8 cellular contexts compared by ENCODE assay signal in the genomic region with DNA sequence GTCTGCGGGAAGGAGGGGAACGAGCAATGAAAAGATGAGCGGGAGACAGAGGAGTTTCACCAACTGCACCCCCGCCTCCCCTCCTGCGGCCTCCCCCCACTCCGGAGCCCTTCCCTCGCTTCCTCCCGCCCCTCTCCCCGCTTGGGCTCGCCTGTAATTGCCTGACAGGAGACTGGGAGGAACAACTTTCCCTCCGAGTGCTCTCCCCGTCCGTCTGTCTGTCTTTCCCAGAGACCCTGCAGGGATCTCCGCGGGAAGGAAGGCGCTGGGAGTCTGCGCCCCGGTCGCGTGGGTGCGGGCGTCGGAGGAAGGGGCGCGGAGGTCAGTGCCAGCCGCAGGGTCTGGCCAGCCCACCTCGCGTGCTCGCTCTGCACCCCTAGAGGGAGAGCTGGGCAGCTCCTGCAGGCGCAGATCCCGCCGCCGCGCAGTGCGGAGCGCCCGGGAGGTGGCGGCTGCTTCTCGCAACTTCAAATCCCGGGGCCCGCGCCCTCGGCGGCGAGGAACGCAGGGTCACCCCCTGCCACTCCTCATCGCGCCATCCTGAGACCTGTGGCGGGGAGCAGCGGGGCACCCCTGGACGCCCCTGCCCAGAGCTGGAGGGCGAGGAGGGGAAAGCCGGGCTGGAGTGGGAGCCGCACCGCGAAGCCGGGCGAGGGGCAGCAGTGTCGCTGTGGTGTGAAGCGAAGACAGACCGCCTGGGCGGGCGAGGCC. TPM values are rescaled to one million over a fixed set of nuclear protein-coding genes. Genes with fewer than 3 reads are reported as not detected.
A peak's percentile ranks its signal among the peaks of the same experiment; 100 is the strongest.
DNase-seq lines count a peak whose midpoint lies in the region; ATAC-seq and TF ChIP-seq lines count a peak whose summit lies in the region.

No MANE protein-coding gene starts in this region.

- CTCF ChIA-PET in HCT116 (lab: Charles Lee) = interaction anchor here (0.7 to 1.0 kb wide), 2 partner anchors 439 to 1303 kb away, joined by 3 to 4 read pairs; no protein-coding TSS in a partner anchor

- H3K4me3 ChIP-seq in HCT116 (replicated peaks in 1 of 2; ENCODE audit: low read depth in 1 of 2, low read length in 2 of 2) (peak overlapping the region; percentile 59 to 67), body of pancreas (peak overlapping the region; percentile 40)

- TF ChIP-seq POLR2A in HCT116 (IDR thresholded peaks at IDR 0.05; ENCODE audit: borderline replicate concordance, extremely low read depth, insufficient read depth, insufficient read length) = no peak
- TF ChIP-seq POLR2A in body of pancreas (IDR thresholded peaks at IDR 0.05) = peak; percentile 31 to 62 (median 62)

- peaks cover 13% of the 10 kb centered on the region; the same call in 1 of the 2 replicates for H3K27me3 ChIP-seq in HCT116 (ENCODE audit: insufficient read depth, low read length)
- no peaks in the 10 kb centered on the region for H3K27me3 ChIP-seq in body of pancreas

- H3K27ac ChIP-seq in HCT116 (ENCODE audit: low read depth, low read length) = peak overlapping the region; percentile 30; the same call in 1 of the 2 replicates
- H3K27ac ChIP-seq in body of pancreas = peak overlapping the region; percentile 82 to 95 (median 88)

- POLR2A ChIA-PET in HCT116 (lab: Charles Lee) = interaction anchor here (0.5 kb wide), 1 partner anchor 137 kb away, joined by 5 read pairs; no protein-coding TSS in a partner anchor

- DNase-seq in CD1c-positive myeloid dendritic cell (ENCODE audit: extremely low spot score) (peak; percentile 78), HCT116 (ENCODE audit: low read depth, low spot score) (peak; percentile 24), RPMI7951 (ENCODE audit: low read depth) (peak; percentile 96), body of pancreas (peak; percentile 65 to 76 (median 71)), hypothalamus (lab: John Stamatoyannopoulos, UW) (peak in 36 of 51 donors; percentile 10 to 84 (median 44)), putamen (ENCODE audit: low spot score) (peak; percentile 56)

- ATAC-seq in HCT116 (peak; percentile 85), body of pancreas (peak; percentile 61), GM18867 (IDR thresholded peaks at IDR 0.05; ENCODE audit: unreplicated experiment) (no peak), HG03280 (IDR thresholded peaks at IDR 0.05; ENCODE audit: unreplicated experiment) (no peak)

- WGBS in body of pancreas, 2 donors = 0% methylated on average over 10 to 61 of the region's 63 CpGs

- no peaks in the 10 kb centered on the region for H3K79me2 ChIP-seq in HCT116 (ENCODE audit: insufficient read depth, low read length)

- H3K4me2 ChIP-seq in HCT116 (ENCODE audit: low read length) = peak overlapping the region; percentile 95

- peak overlapping the region; percentile 31; the same call in 1 of the 2 replicates for H3K9ac ChIP-seq in HCT116 (ENCODE audit: low read length)

- H3K4me1 ChIP-seq in HCT116 (ENCODE audit: control insufficient read depth in 1 of 2, insufficient read depth in 2 of 2, low read length in 2 of 2) (peaks cover 2 to 33% of the 10 kb centered on the region in 2 experiments; a peak in 3 of 4 replicates), body of pancreas (peaks cover 35% of the 10 kb centered on the region)

- intact Hi-C loops in HCT116 (cut with micrococcal nuclease) (loop anchor here (10.0 kb wide), 2 partner anchors 750 to 890 kb away; no protein-coding TSS in a partner anchor), body of pancreas (cut with DNase I) (no loop called here)

- H4K20me1 ChIP-seq in HCT116 (ENCODE audit: insufficient read depth) = no peaks in the 10 kb centered on the region

- no peaks in the 10 kb centered on the region for H3K9me2 ChIP-seq in HCT116 (ENCODE audit: insufficient read depth)

- peak overlapping the region; percentile 49 for H2AFZ ChIP-seq in HCT116 (ENCODE audit: low read depth, low read length, poor library complexity, severe bottlenecking)

- RAD21 ChIA-PET in HCT116 (lab: Charles Lee; ENCODE audit: low non-redundant PET in 1 of 2, low total read pairs in 2 of 2, uncharacterized antibody in 2 of 2, unreplicated experiment in 2 of 2) = interaction anchor here in 1 of 2 experiments (0.7 kb wide), 1 partner anchor 1303 kb away, joined by 4 read pairs; no protein-coding TSS in a partner anchor

- BruUV-seq in HCT116 (replicated peaks; lab: Mats Ljungman, UMichigan) = no TSS peak

- H3K36me3 ChIP-seq in HCT116 (ENCODE audit: control insufficient read depth in 1 of 2, insufficient read depth in 2 of 2, low read length in 2 of 2) (no peaks in the 10 kb centered on the region), body of pancreas (replicated peaks in 1 of 2; ENCODE audit: insufficient read depth in 1 of 2, low read depth in 2 of 2) (no peaks in the 10 kb centered on the region)

- peak; percentile 45 to 59 (median 55); a peak in 5 of 6 replicates for TF ChIP-seq CTCF in HCT116 (IDR thresholded peaks at IDR 0.05 in 2 of 3, conservative IDR thresholded peaks at IDR 0.05 in 1 of 3; ENCODE audit: borderline replicate concordance in 1 of 3, insufficient read depth in 1 of 3, low read depth in 2 of 3, low read length in 2 of 3)
- TF ChIP-seq CTCF in body of pancreas (IDR thresholded peaks at IDR 0.05) = peak; percentile 34 to 85 (median 62)

- H3K9me3 ChIP-seq in HCT116 (ENCODE audit: control insufficient read depth in 1 of 2, insufficient read depth in 1 of 2, low read depth in 1 of 2, low read length in 2 of 2) (no peaks in the 10 kb centered on the region), body of pancreas (no peaks in the 10 kb centered on the region)

- TF ChIP-seq RAD21 in HCT116 (IDR thresholded peaks at IDR 0.05; ENCODE audit: low read depth) = peak; percentile 61

TF ChIP-seq in HCT116, 20 proteins besides CTCF, POLR2A, EP300 and RAD21 (continues in another document):
- TF ChIP-seq, protein P1, sequence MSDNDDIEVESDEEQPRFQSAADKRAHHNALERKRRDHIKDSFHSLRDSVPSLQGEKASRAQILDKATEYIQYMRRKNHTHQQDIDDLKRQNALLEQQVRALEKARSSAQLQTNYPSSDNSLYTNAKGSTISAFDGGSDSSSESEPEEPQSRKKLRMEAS (IDR thresholded peaks at IDR 0.05) = peak; percentile 77
- TF ChIP-seq EZH2phosphoT487 (IDR thresholded peaks at IDR 0.05; ENCODE audit: borderline replicate concordance) (no peak), YY1 (IDR thresholded peaks at IDR 0.05; ENCODE audit: extremely low read depth, insufficient replicate concordance, low read depth, low read length) (no peak), ZFX (IDR thresholded peaks at IDR 0.05) (no peak), POLR2AphosphoS5 (IDR thresholded peaks at IDR 0.05; ENCODE audit: low read depth, low read length) (peak; percentile 17; the same call in 1 of the 2 replicates), SP1 (IDR thresholded peaks at IDR 0.05; ENCODE audit: low read depth) (no peak), ZNF274 (IDR thresholded peaks at IDR 0.05; ENCODE audit: low read depth, low read length) (no peak), JUND (IDR thresholded peaks at IDR 0.05) (no peak), EGR1 (IDR thresholded peaks at IDR 0.05; ENCODE audit: low read depth) (no peak), CBX3 (IDR thresholded peaks at IDR 0.05; ENCODE audit: low read depth) (no peak), SIN3A (IDR thresholded peaks at IDR 0.05; ENCODE audit: low read depth) (no peak), SRF (IDR thresholded peaks at IDR 0.05; ENCODE audit: low read depth) (no peak), ELF1 (IDR thresholded peaks at IDR 0.05; ENCODE audit: borderline replicate concordance, low read depth) (no peak)
- TF ChIP-seq, protein P2, sequence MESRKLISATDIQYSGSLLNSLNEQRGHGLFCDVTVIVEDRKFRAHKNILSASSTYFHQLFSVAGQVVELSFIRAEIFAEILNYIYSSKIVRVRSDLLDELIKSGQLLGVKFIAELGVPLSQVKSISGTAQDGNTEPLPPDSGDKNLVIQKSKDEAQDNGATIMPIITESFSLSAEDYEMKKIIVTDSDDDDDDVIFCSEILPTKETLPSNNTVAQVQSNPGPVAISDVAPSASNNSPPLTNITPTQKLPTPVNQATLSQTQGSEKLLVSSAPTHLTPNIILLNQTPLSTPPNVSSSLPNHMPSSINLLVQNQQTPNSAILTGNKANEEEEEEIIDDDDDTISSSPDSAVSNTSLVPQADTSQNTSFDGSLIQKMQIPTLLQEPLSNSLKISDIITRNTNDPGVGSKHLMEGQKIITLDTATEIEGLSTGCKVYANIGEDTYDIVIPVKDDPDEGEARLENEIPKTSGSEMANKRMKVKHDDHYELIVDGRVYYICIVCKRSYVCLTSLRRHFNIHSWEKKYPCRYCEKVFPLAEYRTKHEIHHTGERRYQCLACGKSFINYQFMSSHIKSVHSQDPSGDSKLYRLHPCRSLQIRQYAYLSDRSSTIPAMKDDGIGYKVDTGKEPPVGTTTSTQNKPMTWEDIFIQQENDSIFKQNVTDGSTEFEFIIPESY (IDR thresholded peaks at IDR 0.05; ENCODE audit: extremely low read depth, insufficient replicate concordance, low read length) = no peak
- TF ChIP-seq, protein P3, sequence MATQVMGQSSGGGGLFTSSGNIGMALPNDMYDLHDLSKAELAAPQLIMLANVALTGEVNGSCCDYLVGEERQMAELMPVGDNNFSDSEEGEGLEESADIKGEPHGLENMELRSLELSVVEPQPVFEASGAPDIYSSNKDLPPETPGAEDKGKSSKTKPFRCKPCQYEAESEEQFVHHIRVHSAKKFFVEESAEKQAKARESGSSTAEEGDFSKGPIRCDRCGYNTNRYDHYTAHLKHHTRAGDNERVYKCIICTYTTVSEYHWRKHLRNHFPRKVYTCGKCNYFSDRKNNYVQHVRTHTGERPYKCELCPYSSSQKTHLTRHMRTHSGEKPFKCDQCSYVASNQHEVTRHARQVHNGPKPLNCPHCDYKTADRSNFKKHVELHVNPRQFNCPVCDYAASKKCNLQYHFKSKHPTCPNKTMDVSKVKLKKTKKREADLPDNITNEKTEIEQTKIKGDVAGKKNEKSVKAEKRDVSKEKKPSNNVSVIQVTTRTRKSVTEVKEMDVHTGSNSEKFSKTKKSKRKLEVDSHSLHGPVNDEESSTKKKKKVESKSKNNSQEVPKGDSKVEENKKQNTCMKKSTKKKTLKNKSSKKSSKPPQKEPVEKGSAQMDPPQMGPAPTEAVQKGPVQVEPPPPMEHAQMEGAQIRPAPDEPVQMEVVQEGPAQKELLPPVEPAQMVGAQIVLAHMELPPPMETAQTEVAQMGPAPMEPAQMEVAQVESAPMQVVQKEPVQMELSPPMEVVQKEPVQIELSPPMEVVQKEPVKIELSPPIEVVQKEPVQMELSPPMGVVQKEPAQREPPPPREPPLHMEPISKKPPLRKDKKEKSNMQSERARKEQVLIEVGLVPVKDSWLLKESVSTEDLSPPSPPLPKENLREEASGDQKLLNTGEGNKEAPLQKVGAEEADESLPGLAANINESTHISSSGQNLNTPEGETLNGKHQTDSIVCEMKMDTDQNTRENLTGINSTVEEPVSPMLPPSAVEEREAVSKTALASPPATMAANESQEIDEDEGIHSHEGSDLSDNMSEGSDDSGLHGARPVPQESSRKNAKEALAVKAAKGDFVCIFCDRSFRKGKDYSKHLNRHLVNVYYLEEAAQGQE (IDR thresholded peaks at IDR 0.05; ENCODE audit: low read depth) = no peak

RNA-seq across cellular contexts. Expression of a gene that starts 0.5 kb away (rescaled TPM):
- total RNA-seq in HCT116 (2021; ENCODE audit: unreplicated experiment) = 3.8 TPM
- polyA plus RNA-seq in HCT116 (2012) = 8.8 and 14.0 TPM in 2 replicates
- total RNA-seq in RPMI7951 (2014; rRNA removed; shearing (Covaris generic)) = 308 and 390 TPM in 2 replicates
- 10 to 100 TPM; 37.6 to 62.6 TPM for total RNA-seq in body of pancreas

Comparison
In these comparisons a context has a peak if more than half of its experiments do, and no peak if none do; other contexts are left out.
1. DNase-seq: peak in every context shown above with its lines; median percentile 96 in RPMI7951; 78 in CD1c-positive myeloid dendritic cell; 71 in body of pancreas; 56 in putamen; 44 in hypothalamus; 24 in HCT116.
2. ATAC-seq: peak in HCT116 (single experiment) and body of pancreas (single experiment); none in GM18867 (single experiment) and HG03280 (single experiment).